ENCODE assay signal across 19 cellular contexts in the genomic region with DNA sequence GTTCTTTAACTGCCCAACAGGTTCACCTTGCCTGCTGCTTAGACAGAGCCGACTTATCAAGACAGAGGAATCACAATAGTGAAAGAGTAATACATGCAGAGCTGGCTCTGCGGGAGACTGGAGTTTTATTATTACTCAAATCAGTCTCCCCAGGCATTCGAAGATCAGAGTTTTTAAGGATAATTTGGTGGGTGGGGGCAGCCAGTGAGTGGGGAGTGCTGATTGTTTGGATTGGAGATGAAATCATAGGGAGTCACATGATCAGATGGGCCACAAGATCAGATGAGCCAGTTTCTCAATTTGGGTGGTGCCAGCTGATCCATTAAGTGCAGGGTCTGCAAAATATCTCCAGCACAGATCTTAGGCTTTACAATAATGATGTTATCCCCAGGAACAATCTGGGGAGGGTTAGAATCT.
A peak's percentile ranks its signal among the peaks of the same experiment; 100 is the strongest.
DNase-seq lines count a peak whose midpoint lies in the region; ATAC-seq, FAIRE-seq and TF ChIP-seq lines count a peak whose summit lies in the region.
"Had no signal": no experiment of that assay in that cellular context is flagged by ENCODE, and none has a peak within 500 bp of the region (broad histone marks: within the 10 kb centered on the region; RNA-seq: fewer than 3 reads in every experiment).

No MANE protein-coding gene starts in this region.

- ATAC-seq in K562 (no peak), GM18868 (IDR thresholded peaks at IDR 0.05; ENCODE audit: unreplicated experiment) (no peak)
- no peak for ATAC-seq in activated CD8-positive, alpha-beta T cell treated with anti-CD3 and anti-CD28 coated beads, Interleukin-2, amount 10 ng/mL, durations not matched to agents 7 days and 5 days
- ATAC-seq: Right ventricle myocardium inferior had no signal

- TF ChIP-seq POLR2A in K562 (conservative IDR thresholded peaks at IDR 0.05): no peak

- no peaks in the 10 kb centered on the region for H3K36me3 Mint-ChIP-seq in activated CD8-positive, alpha-beta T cell treated with anti-CD3 and anti-CD28 coated beads, Interleukin-2, amount 10 ng/mL, durations not matched to agents 7 days and 5 days (ENCODE audit: low read depth)
- H3K36me3 Mint-ChIP-seq in activated CD4-positive, alpha-beta memory T cell treated with anti-CD3 and anti-CD28 coated beads, Interleukin-2, amount 10 ng/mL, durations not matched to agents 7 days and 5 days (ENCODE audit: low read depth): no peaks in the 10 kb centered on the region

- no peak for TF ChIP-seq CTCF in K562 (IDR thresholded peaks at IDR 0.05 in 2 of 3, conservative IDR thresholded peaks at IDR 0.05 in 1 of 3; ENCODE audit: insufficient read depth in 2 of 3, low read depth in 1 of 3, low read length in 3 of 3)

- H3K4me1 Mint-ChIP-seq in activated CD8-positive, alpha-beta T cell treated with anti-CD3 and anti-CD28 coated beads, Interleukin-2, amount 10 ng/mL, durations not matched to agents 7 days and 5 days (ENCODE audit: low read depth): no peaks in the 10 kb centered on the region
- no peaks in the 10 kb centered on the region for H3K4me1 Mint-ChIP-seq in activated CD4-positive, alpha-beta memory T cell treated with anti-CD3 and anti-CD28 coated beads, Interleukin-2, amount 10 ng/mL, durations not matched to agents 7 days and 5 days

- CTCF ChIA-PET in K562 (lab: Yijun Ruan, JAX; ENCODE audit: low intra/inter-chr PET ratio): no interaction called here
- CTCF ChIA-PET in activated CD8-positive, alpha-beta T cell treated with anti-CD3 and anti-CD28 coated beads, Interleukin-2, amount 10 ng/mL, durations not matched to agents 7 days and 5 days (lab: Charles Lee): no interaction called here
- CTCF ChIA-PET in activated CD4-positive, alpha-beta memory T cell treated with anti-CD3 and anti-CD28 coated beads, Interleukin-2, amount 10 ng/mL, durations not matched to agents 7 days and 5 days (lab: Charles Lee): no interaction called here

- intact Hi-C loops in K562 (cut with micrococcal nuclease): no loop called here

- no peak for TF ChIP-seq EP300 in K562 (IDR thresholded peaks at IDR 0.05; ENCODE audit: low read length)

- no peak overlapping the region for H3K27ac Mint-ChIP-seq in activated CD8-positive, alpha-beta T cell treated with anti-CD3 and anti-CD28 coated beads, Interleukin-2, amount 10 ng/mL, durations not matched to agents 7 days and 5 days
- no peak overlapping the region for H3K27ac Mint-ChIP-seq in activated CD4-positive, alpha-beta memory T cell treated with anti-CD3 and anti-CD28 coated beads, Interleukin-2, amount 10 ng/mL, durations not matched to agents 7 days and 5 days
- H3K27ac Mint-ChIP-seq: CD4-positive, alpha-beta T cell had no signal

- no peaks in the 10 kb centered on the region for H3K9me3 Mint-ChIP-seq in activated CD8-positive, alpha-beta T cell treated with anti-CD3 and anti-CD28 coated beads, Interleukin-2, amount 10 ng/mL, durations not matched to agents 7 days and 5 days (ENCODE audit: insufficient read depth)
- no peaks in the 10 kb centered on the region for H3K9me3 Mint-ChIP-seq in activated CD4-positive, alpha-beta memory T cell treated with anti-CD3 and anti-CD28 coated beads, Interleukin-2, amount 10 ng/mL, durations not matched to agents 7 days and 5 days
- H3K9me3 Mint-ChIP-seq: CD4-positive, alpha-beta T cell had no signal

- no peaks in the 10 kb centered on the region for H3K79me2 ChIP-seq in K562 (ENCODE audit: control insufficient read depth, insufficient read depth, low read length)

- H3K4me3 Mint-ChIP-seq in activated CD8-positive, alpha-beta T cell treated with anti-CD3 and anti-CD28 coated beads, Interleukin-2, amount 10 ng/mL, durations not matched to agents 7 days and 5 days: no peak overlapping the region
- H3K4me3 Mint-ChIP-seq in activated CD4-positive, alpha-beta memory T cell treated with anti-CD3 and anti-CD28 coated beads, Interleukin-2, amount 10 ng/mL, durations not matched to agents 7 days and 5 days: no peak overlapping the region
- H3K4me3 Mint-ChIP-seq: CD4-positive, alpha-beta T cell had no signal

- no peak overlapping the region for H3K4me2 ChIP-seq in K562 (ENCODE audit: insufficient read depth, low read length)
- H3K4me2 ChIP-seq: BLaER1 had no signal

- POLR2A ChIA-PET in K562 (lab: Yijun Ruan, JAX): interaction anchor here (0.6 kb wide), 1 partner anchor 428 kb away, joined by 3 read pairs; no protein-coding TSS in a partner anchor
- POLR2A ChIA-PET in activated CD8-positive, alpha-beta T cell treated with anti-CD3 and anti-CD28 coated beads, Interleukin-2, amount 10 ng/mL, durations not matched to agents 7 days and 5 days (lab: Charles Lee): no interaction called here
- POLR2A ChIA-PET in activated CD4-positive, alpha-beta memory T cell treated with anti-CD3 and anti-CD28 coated beads, Interleukin-2, amount 10 ng/mL, durations not matched to agents 7 days and 5 days (lab: Charles Lee): no interaction called here

- no peaks in the 10 kb centered on the region for H3K27me3 ChIP-seq in HUES6 (ENCODE audit: control insufficient read depth, insufficient read depth, low read length)
- 0 out of 5 replicates have a peak, but pooled peaks cover 0 to 4% of the 10 kb centered on the region in 2 experiments for H3K27me3 ChIP-seq in K562 (ENCODE audit: control insufficient read depth in 2 of 2, insufficient read depth in 2 of 2, low read length in 2 of 2)
- H3K27me3 ChIP-seq: BLaER1 had no signal

- H4K20me1 ChIP-seq in K562 (replicated peaks; ENCODE audit: control insufficient read depth, insufficient read depth, low read length): no peaks in the 10 kb centered on the region
- H4K20me1 ChIP-seq: BLaER1 had no signal

- H3K27ac ChIP-seq in HUES6 (ENCODE audit: low read depth, low read length) (peak overlapping the region; percentile 85), K562 (ENCODE audit: extremely low read depth, low read depth, low read length) (no peak overlapping the region)
- H3K27ac ChIP-seq: BLaER1, GM23248, HL-60 had no signal

- H3K36me3 ChIP-seq in HUES6 (ENCODE audit: control insufficient read depth, insufficient read depth, low read length) (peaks cover 3% of the 10 kb centered on the region; the same call in 1 of the 2 replicates), K562 (ENCODE audit: control insufficient read depth, insufficient read depth, low read length) (no peaks in the 10 kb centered on the region)
- H3K36me3 ChIP-seq: BLaER1 had no signal

- H2AFZ ChIP-seq in K562 (ENCODE audit: low read depth, low read length): no peak overlapping the region
- H2AFZ ChIP-seq: GM23248 had no signal

- no peak for FAIRE-seq in K562 (lab: Jason Lieb, UNC)

- no peak for TF ChIP-seq RAD21 in K562 (CRISPR knock-in tag; conservative IDR thresholded peaks at IDR 0.05 in 1 of 2, IDR thresholded peaks at IDR 0.05 in 1 of 2)

- H3K4me1 ChIP-seq in HUES6 (ENCODE audit: control insufficient read depth, insufficient read depth, low read length) (peaks cover 47% of the 10 kb centered on the region), K562 (replicated peaks in 1 of 2; ENCODE audit: control insufficient read depth in 2 of 2, insufficient read depth in 2 of 2, low read length in 2 of 2) (no peaks in the 10 kb centered on the region)
- H3K4me1 ChIP-seq: BLaER1 had no signal

- H3K27me3 Mint-ChIP-seq in activated CD8-positive, alpha-beta T cell treated with anti-CD3 and anti-CD28 coated beads, Interleukin-2, amount 10 ng/mL, durations not matched to agents 7 days and 5 days (ENCODE audit: low read depth): no peaks in the 10 kb centered on the region
- H3K27me3 Mint-ChIP-seq in activated CD4-positive, alpha-beta memory T cell treated with anti-CD3 and anti-CD28 coated beads, Interleukin-2, amount 10 ng/mL, durations not matched to agents 7 days and 5 days: peaks cover 3% of the 10 kb centered on the region
- H3K27me3 Mint-ChIP-seq: CD4-positive, alpha-beta T cell had no signal

- H3K4me3 ChIP-seq in HUES6 (ENCODE audit: low read depth, low read length): no peak overlapping the region
- H3K4me3 ChIP-seq in K562: no peak overlapping the region
- H3K4me3 ChIP-seq: BLaER1, GM23248 had no signal

- no TSS peak for BruUV-seq in K562 (replicated peaks; lab: Mats Ljungman, UMichigan)

- 11% methylated on average over 3 of the region's 3 CpGs for WGBS in K562 (ENCODE audit: insufficient coverage, low coverage, missing lambda C conversion rate)

- peak overlapping the region; percentile 46 for H3K9ac ChIP-seq in HUES6 (ENCODE audit: low read length)
- no peak overlapping the region for H3K9ac ChIP-seq in K562 (ENCODE audit: insufficient read depth in 1 of 2, low read depth in 2 of 2, low read length in 2 of 2)
- H3K9ac ChIP-seq: BLaER1, GM23248 had no signal

- in situ Hi-C loops in K562 (cut with MboI): no loop called here

- no peaks in the 10 kb centered on the region for H3K9me1 ChIP-seq in K562 (ENCODE audit: control insufficient read depth, insufficient read depth, low read length)

- peaks cover 15% of the 10 kb centered on the region for H3K9me3 ChIP-seq in HUES6 (ENCODE audit: control insufficient read depth, insufficient read depth, low read depth, low read length)
- H3K9me3 ChIP-seq in K562 (replicated peaks; ENCODE audit: control insufficient read depth, insufficient read depth, low read depth, low read length): no peaks in the 10 kb centered on the region

- DNase-seq in K562 (ENCODE audit: extremely low read depth in 1 of 4, low spot score in 3 of 4) (no peak), iPS DF 4.7 (ENCODE audit: extremely low read depth, low spot score) (peak; percentile 66), NCI-H1092 (lab: John Stamatoyannopoulos, UW) (no peak)
- no peak for DNase-seq in activated CD8-positive, alpha-beta T cell treated with anti-CD3 and anti-CD28 coated beads, Interleukin-2, amount 10 ng/mL, durations not matched to agents 7 days and 5 days
- DNase-seq in activated CD4-positive, alpha-beta memory T cell treated with anti-CD3 and anti-CD28 coated beads, Interleukin-2, amount 10 ng/mL, durations not matched to agents 7 days and 5 days: no peak
- DNase-seq: ACHN; CD4-positive, alpha-beta T cell; COR-L47; DMS79; GM23248; IMR-90; NCI-H1694 treated with DMSO at 0.1 percent for 48 hours; NCI-H446 treated with DMSO at 0.1 percent for 48 hours; NCI-H526 treated with DMSO at 0.1 percent for 48 hours had no signal

TF ChIP-seq in K562, 482 proteins besides CTCF, POLR2A, EP300 and RAD21:
- TF ChIP-seq, protein P1, sequence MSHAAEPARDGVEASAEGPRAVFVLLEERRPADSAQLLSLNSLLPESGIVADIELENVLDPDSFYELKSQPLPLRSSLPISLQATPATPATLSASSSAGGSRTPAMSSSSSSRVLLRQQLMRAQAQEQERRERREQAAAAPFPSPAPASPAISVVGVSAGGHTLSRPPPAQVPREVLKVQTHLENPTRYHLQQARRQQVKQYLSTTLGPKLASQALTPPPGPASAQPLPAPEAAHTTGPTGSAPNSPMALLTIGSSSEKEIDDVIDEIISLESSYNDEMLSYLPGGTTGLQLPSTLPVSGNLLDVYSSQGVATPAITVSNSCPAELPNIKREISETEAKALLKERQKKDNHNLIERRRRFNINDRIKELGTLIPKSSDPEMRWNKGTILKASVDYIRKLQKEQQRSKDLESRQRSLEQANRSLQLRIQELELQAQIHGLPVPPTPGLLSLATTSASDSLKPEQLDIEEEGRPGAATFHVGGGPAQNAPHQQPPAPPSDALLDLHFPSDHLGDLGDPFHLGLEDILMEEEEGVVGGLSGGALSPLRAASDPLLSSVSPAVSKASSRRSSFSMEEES (CRISPR knock-in tag; IDR thresholded peaks at IDR 0.05): peak; percentile 72
- TF ChIP-seq JUN (IDR thresholded peaks at IDR 0.05; ENCODE audit: borderline replicate concordance, low read depth, low read length) (no peak), JUN (CRISPR knock-in tag; IDR thresholded peaks at IDR 0.05; ENCODE audit: borderline replicate concordance) (no peak)
TF ChIP-seq in K562: peak in this region for 1.
